In genomic region chr3:30343861-30344260, GRCh38 we compare ENCODE assay signal across 14 cellular contexts.
"Had no signal": no experiment of that assay in that cellular context is flagged by ENCODE, and none has a peak within 500 bp of the region (broad histone marks: within the 10 kb centered on the region; RNA-seq: fewer than 3 reads in every experiment).

No MANE protein-coding gene starts in this region.

- H3K36me3 ChIP-seq: gastrocnemius medialis, neutrophil, right atrium auricular region, tibial nerve had no signal

- H3K9me3 ChIP-seq: gastrocnemius medialis, neutrophil, right atrium auricular region, tibial nerve had no signal

- FAIRE-seq: bronchial epithelial cell, endometrium had no signal

- H3K27ac ChIP-seq: neutrophil had no signal

- DNase-seq: activated CD4-positive, alpha-beta T cell treated with anti-CD3 and anti-CD28 coated beads, Interleukin-2, amount 50 U/mL, for 4 hours; activated CD4-positive, CD25-positive, alpha-beta regulatory T cell treated with anti-CD3 and anti-CD28 coated beads, Interleukin-2, amount 50 U/mL, for 72 hours; activated CD8-positive, alpha-beta memory T cell treated with anti-CD3 and anti-CD28 coated beads, Interleukin-2, amount 10 ng/mL, durations not matched to agents 7 days and 5 days; activated gamma-delta T cell; activated naive CD8-positive, alpha-beta T cell treated with anti-CD3 and anti-CD28 coated beads for 36 hours; activated T-cell treated with anti-CD3 and anti-CD28 coated beads, Interleukin-2, amount 50 U/mL, for 24 hours; gastrocnemius medialis; naive thymus-derived CD4-positive, alpha-beta T cell had no signal

- H3K27me3 ChIP-seq: gastrocnemius medialis, neutrophil, right atrium auricular region, tibial nerve had no signal

- H3K4me3 ChIP-seq: gastrocnemius medialis, lung, right atrium auricular region, tibial nerve had no signal
